Comparison of ENCODE assay signal across 1 cellular context in genomic region chr4:1808851-1809753, GRCh38.
TF ChIP-seq lines count a peak whose summit lies in the region.

No MANE protein-coding gene starts in this region.

TF ChIP-seq in HepG2, 621 proteins besides CTCF, POLR2A, EP300 and RAD21 (continued from another document and continues in another):
- TF ChIP-seq BORCS8-MEF2B (CRISPR knock-in tag; IDR thresholded peaks at IDR 0.05), result 0 out of 2 replicates have a peak, but pooled peaks have one; percentile 17
- TF ChIP-seq POLR2G (IDR thresholded peaks at IDR 0.05; ENCODE audit: low read depth, low read length), result peak; percentile 80
- TF ChIP-seq HMG20B (CRISPR knock-in tag; conservative IDR thresholded peaks at IDR 0.05), result no peak
- no peak for TF ChIP-seq ZNF563 (CRISPR knock-in tag; IDR thresholded peaks at IDR 0.05)
- 0 out of 2 replicates have a peak, but pooled peaks have one; percentile 1 for TF ChIP-seq STAT6 (CRISPR knock-in tag; IDR thresholded peaks at IDR 0.05; ENCODE audit: borderline replicate concordance)
- TF ChIP-seq ZGPAT (CRISPR knock-in tag; IDR thresholded peaks at IDR 0.05), result no peak
- 0 out of 2 replicates have a peak, but pooled peaks have one; percentile 38 for TF ChIP-seq CSRNP2 (CRISPR knock-in tag; conservative IDR thresholded peaks at IDR 0.05; ENCODE audit: low read depth)
- TF ChIP-seq ZNF878 (CRISPR knock-in tag; IDR thresholded peaks at IDR 0.05), result peak; percentile 51; the same call in 1 of the 2 replicates
- no peak for TF ChIP-seq JARID2 (CRISPR knock-in tag; IDR thresholded peaks at IDR 0.05; ENCODE audit: insufficient replicate concordance)
- no peak for TF ChIP-seq MLX (CRISPR knock-in tag; IDR thresholded peaks at IDR 0.05)
- TF ChIP-seq TEAD3 (CRISPR knock-in tag; optimal IDR thresholded peaks at IDR 0.05; ENCODE audit: borderline replicate concordance), result no peak
- TF ChIP-seq RAD51 (IDR thresholded peaks at IDR 0.05; ENCODE audit: borderline replicate concordance), result no peak
- no peak for TF ChIP-seq KAT7 (CRISPR knock-in tag; IDR thresholded peaks at IDR 0.05; ENCODE audit: borderline replicate concordance)
- no peak for TF ChIP-seq MIER2 (CRISPR knock-in tag; IDR thresholded peaks at IDR 0.05)
- TF ChIP-seq ZBTB38 (CRISPR knock-in tag; IDR thresholded peaks at IDR 0.05), result 0 out of 2 replicates have a peak, but pooled peaks have one; percentile 47
- TF ChIP-seq ZNF276 (CRISPR knock-in tag; IDR thresholded peaks at IDR 0.05; ENCODE audit: low read depth), result no peak
- no peak for TF ChIP-seq HMG20A (CRISPR knock-in tag; IDR thresholded peaks at IDR 0.05; ENCODE audit: borderline replicate concordance)
- TF ChIP-seq ZMYM2 (CRISPR knock-in tag; IDR thresholded peaks at IDR 0.05), result no peak
- TF ChIP-seq MTA1 (CRISPR knock-in tag; IDR thresholded peaks at IDR 0.05; ENCODE audit: borderline replicate concordance), result no peak
- TF ChIP-seq ARNTL (CRISPR knock-in tag; IDR thresholded peaks at IDR 0.05), result no peak
- no peak for TF ChIP-seq ZNF558 (CRISPR knock-in tag; IDR thresholded peaks at IDR 0.05; ENCODE audit: borderline replicate concordance)
- 0 out of 2 replicates have a peak, but pooled peaks have one; percentile 11 for TF ChIP-seq ZBTB4 (CRISPR knock-in tag; IDR thresholded peaks at IDR 0.05; ENCODE audit: borderline replicate concordance)
- no peak for TF ChIP-seq PBX3 (CRISPR knock-in tag; IDR thresholded peaks at IDR 0.05; ENCODE audit: borderline replicate concordance)
- no peak for TF ChIP-seq ZNF75D (CRISPR knock-in tag; IDR thresholded peaks at IDR 0.05; ENCODE audit: borderline replicate concordance)
- peak; percentile 85 for TF ChIP-seq HNRNPH1 (optimal IDR thresholded peaks at IDR 0.05; ENCODE audit: low read depth, low read length)
- TF ChIP-seq ZNF44 (CRISPR knock-in tag; IDR thresholded peaks at IDR 0.05), result no peak
- no peak for TF ChIP-seq ZNF781 (CRISPR knock-in tag; IDR thresholded peaks at IDR 0.05; ENCODE audit: borderline replicate concordance, not compliant biosample characterization)
- TF ChIP-seq CEBPG (CRISPR knock-in tag; IDR thresholded peaks at IDR 0.05), result no peak
- TF ChIP-seq ZNF766 (CRISPR knock-in tag; IDR thresholded peaks at IDR 0.05; ENCODE audit: borderline replicate concordance), result no peak
- TF ChIP-seq ZNF770 (CRISPR knock-in tag; IDR thresholded peaks at IDR 0.05), result no peak
- no peak for TF ChIP-seq NCOA1 (CRISPR knock-in tag; IDR thresholded peaks at IDR 0.05)
- TF ChIP-seq ATM (IDR thresholded peaks at IDR 0.05; ENCODE audit: borderline replicate concordance), result no peak
- TF ChIP-seq ELK4 (CRISPR knock-in tag; IDR thresholded peaks at IDR 0.05; ENCODE audit: borderline replicate concordance), result no peak
- no peak for TF ChIP-seq ZBTB2 (CRISPR knock-in tag; IDR thresholded peaks at IDR 0.05; ENCODE audit: low read depth)
- TF ChIP-seq CBX1 (IDR thresholded peaks at IDR 0.05; ENCODE audit: low read depth), result no peak
- no peak for TF ChIP-seq ZNF747 (CRISPR knock-in tag; IDR thresholded peaks at IDR 0.05; ENCODE audit: borderline replicate concordance)
- TF ChIP-seq KMT2B (CRISPR knock-in tag; IDR thresholded peaks at IDR 0.05), result no peak
- TF ChIP-seq ZNF17 (CRISPR knock-in tag; IDR thresholded peaks at IDR 0.05), result no peak
- TF ChIP-seq BRF2 (CRISPR knock-in tag; IDR thresholded peaks at IDR 0.05), result no peak
- TF ChIP-seq ZNF124 (CRISPR knock-in tag; IDR thresholded peaks at IDR 0.05), result no peak
- TF ChIP-seq MAX (IDR thresholded peaks at IDR 0.05), result no peak
- no peak for TF ChIP-seq SP1 (IDR thresholded peaks at IDR 0.05)
- TF ChIP-seq SP1 (CRISPR knock-in tag; IDR thresholded peaks at IDR 0.05), result no peak
- no peak for TF ChIP-seq ZNF431 (CRISPR knock-in tag; IDR thresholded peaks at IDR 0.05; ENCODE audit: borderline replicate concordance, low read depth)
